ENCODE assay signal across 14 cellular contexts in the genomic region with DNA sequence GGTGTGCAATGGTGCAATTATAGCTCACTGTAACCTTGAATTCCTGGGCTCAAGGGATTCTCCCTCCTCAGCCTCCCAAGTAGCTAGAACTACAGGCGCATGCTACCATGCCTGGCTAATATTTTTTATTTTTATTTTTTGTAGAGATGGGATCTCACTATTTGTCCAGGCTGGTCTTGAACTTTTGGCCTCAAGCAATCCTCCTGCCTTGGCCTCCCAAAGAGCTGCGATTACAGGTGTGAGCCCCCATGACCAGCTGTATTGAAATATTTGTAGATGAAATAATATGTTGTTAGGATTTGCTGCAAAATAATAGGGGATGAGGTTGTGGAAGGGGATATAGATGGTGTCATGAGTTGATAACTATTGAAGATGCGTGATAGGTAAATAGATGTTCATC. TPM values are rescaled to one million over a fixed set of nuclear protein-coding genes. Genes with fewer than 3 reads are reported as not detected.
DNase-seq lines count a peak whose midpoint lies in the region; ATAC-seq and TF ChIP-seq lines count a peak whose summit lies in the region.
"Had no signal": no experiment of that assay in that cellular context is flagged by ENCODE, and none has a peak within 500 bp of the region (broad histone marks: within the 10 kb centered on the region; RNA-seq: fewer than 3 reads in every experiment).

No MANE protein-coding gene starts in this region.

- DNase-seq in natural killer cell (no peak), NCI-H1417 treated with DMSO at 0.1 percent for 48 hours (lab: John Stamatoyannopoulos, UW) (no peak)
- no peak for DNase-seq in natural killer cell treated with Interleukin-12 subunit alpha and Interleukin-12 subunit beta and Interleukin-15 and Interleukin-18, amount 100 ng/mL, for 72 hours (ENCODE audit: low spot score)
- DNase-seq in naive thymus-derived CD4-positive, alpha-beta T cell = no peak
- DNase-seq: Caco-2, H9, IMR-90, KBM-7 had no signal

- H3K27me3 ChIP-seq in naive thymus-derived CD4-positive, alpha-beta T cell (ENCODE audit: control insufficient read depth in 2 of 2, insufficient read depth in 2 of 2, low read length in 2 of 2) = no peaks in the 10 kb centered on the region
- H3K27me3 ChIP-seq: BLaER1 treated with 17β-estradiol and CSF1 and Interleukin-3, amounts not matched to agents 10 nM and 100 nM had no signal

- no peak overlapping the region for H3K27ac ChIP-seq in HEK293 (ENCODE audit: extremely low read depth, low read depth, low read length)
- no peak overlapping the region for H3K27ac ChIP-seq in naive thymus-derived CD4-positive, alpha-beta T cell (ENCODE audit: low read depth, low read length)
- H3K27ac ChIP-seq: BLaER1 treated with 17β-estradiol and CSF1 and Interleukin-3, amounts not matched to agents 10 nM and 100 nM; HL-60 had no signal

- peaks cover 0 to under 1% of the 10 kb centered on the region in 2 experiments; a peak in 1 of 3 replicates for H3K36me3 ChIP-seq in HEK293 (ENCODE audit: control insufficient read depth in 2 of 2, insufficient read depth in 1 of 2, low read length in 2 of 2)
- peaks cover 0 to 5% (median 0%) of the 10 kb centered on the region in 3 experiments for H3K36me3 ChIP-seq in naive thymus-derived CD4-positive, alpha-beta T cell (ENCODE audit: control insufficient read depth in 2 of 3, insufficient read depth in 3 of 3, low read length in 3 of 3)

- TF ChIP-seq CTCF in natural killer cell (IDR thresholded peaks at IDR 0.05) (no peak), HEK293 (tag by site-specific recombination; IDR thresholded peaks at IDR 0.05) (no peak)

- ATAC-seq in natural killer cell (no peak), GM18505 (IDR thresholded peaks at IDR 0.05; ENCODE audit: unreplicated experiment) (no peak), HG02763 (IDR thresholded peaks at IDR 0.05; ENCODE audit: unreplicated experiment) (no peak)
- ATAC-seq in natural killer cell treated with Interleukin-12 subunit alpha and Interleukin-12 subunit beta and Interleukin-15 and Interleukin-18, amount 100 ng/mL, for 72 hours = no peak
- ATAC-seq in naive thymus-derived CD4-positive, alpha-beta T cell = no peak

- no peak overlapping the region for H3K4me3 ChIP-seq in HEK293 (ENCODE audit: low read depth, low read length)
- no peak overlapping the region for H3K4me3 ChIP-seq in naive thymus-derived CD4-positive, alpha-beta T cell (ENCODE audit: low read length)
- H3K4me3 ChIP-seq: BLaER1 treated with 17β-estradiol and CSF1 and Interleukin-3, amounts not matched to agents 10 nM and 100 nM had no signal

- TF ChIP-seq POLR2A in GM18505 (IDR thresholded peaks at IDR 0.05; ENCODE audit: borderline replicate concordance, extremely low read depth, insufficient read depth, insufficient read length) = no peak

- CTCF ChIA-PET in HEK293 (lab: Yijun Ruan, JAX) = interaction anchor here (0.6 to 0.9 kb wide), 2 partner anchors 183 to 296 kb away, joined by 3 read pairs; a partner anchor contains a TSS
- CTCF ChIA-PET in naive thymus-derived CD4-positive, alpha-beta T cell (lab: Charles Lee) = no interaction called here

- intact Hi-C loops in natural killer cell (cut with micrococcal nuclease) = no loop called here
- intact Hi-C loops in naive thymus-derived CD4-positive, alpha-beta T cell (cut with micrococcal nuclease) = no loop called here

- no peaks in the 10 kb centered on the region for H3K9me3 ChIP-seq in HEK293 (ENCODE audit: control insufficient read depth, insufficient read depth, low read depth, low read length)
- no peaks in the 10 kb centered on the region for H3K9me3 ChIP-seq in naive thymus-derived CD4-positive, alpha-beta T cell (ENCODE audit: control insufficient read depth in 2 of 3, low read length in 3 of 3)
- H3K9me3 ChIP-seq: BLaER1 treated with 17β-estradiol and CSF1 and Interleukin-3, amounts not matched to agents 10 nM and 100 nM; Caco-2 had no signal

- peaks cover 28 to 31% of the 10 kb centered on the region in 2 donors for H3K4me1 Mint-ChIP-seq in natural killer cell
- H3K4me1 Mint-ChIP-seq in natural killer cell treated with Interleukin-12 subunit alpha and Interleukin-12 subunit beta and Interleukin-15 and Interleukin-18, amount 100 ng/mL, for 72 hours (ENCODE audit: low read depth in 2 of 2) = peaks cover 28% of the 10 kb centered on the region in 2 donors
- peaks cover 22 to 72% (median 57%) of the 10 kb centered on the region in 7 donors for H3K4me1 Mint-ChIP-seq in naive thymus-derived CD4-positive, alpha-beta T cell

- no peaks in the 10 kb centered on the region for H3K27me3 Mint-ChIP-seq in natural killer cell (ENCODE audit: low read depth in 2 of 2)
- no peaks in the 10 kb centered on the region for H3K27me3 Mint-ChIP-seq in natural killer cell treated with Interleukin-12 subunit alpha and Interleukin-12 subunit beta and Interleukin-15 and Interleukin-18, amount 100 ng/mL, for 72 hours
- no peaks in the 10 kb centered on the region for H3K27me3 Mint-ChIP-seq in naive thymus-derived CD4-positive, alpha-beta T cell
- H3K27me3 Mint-ChIP-seq: B cell had no signal

- H3K4me1 ChIP-seq in HEK293 (ENCODE audit: control insufficient read depth, insufficient read depth, low read length) = peaks cover 41% of the 10 kb centered on the region
- H3K4me1 ChIP-seq in naive thymus-derived CD4-positive, alpha-beta T cell (ENCODE audit: control insufficient read depth in 2 of 2, insufficient read depth in 2 of 2, low read length in 2 of 2) = peaks cover 30 to 43% of the 10 kb centered on the region in 2 donors
- H3K4me1 ChIP-seq: Caco-2 had no signal

- POLR2A ChIA-PET in HEK293 (lab: Yijun Ruan, JAX) = no interaction called here
- POLR2A ChIA-PET in naive thymus-derived CD4-positive, alpha-beta T cell (lab: Charles Lee) = interaction anchor here (0.7 kb wide), 1 partner anchor 63 kb away, joined by 3 read pairs; no protein-coding TSS in a partner anchor

- no peak overlapping the region for H3K27ac Mint-ChIP-seq in natural killer cell
- H3K27ac Mint-ChIP-seq in natural killer cell treated with Interleukin-12 subunit alpha and Interleukin-12 subunit beta and Interleukin-15 and Interleukin-18, amount 100 ng/mL, for 72 hours = no peak overlapping the region
- peak overlapping the region in 3 of 9 donors; percentile 7 to 34 (median 20) for H3K27ac Mint-ChIP-seq in naive thymus-derived CD4-positive, alpha-beta T cell
- H3K27ac Mint-ChIP-seq: B cell, H9 had no signal

- H3K4me3 Mint-ChIP-seq in natural killer cell = peak overlapping the region; percentile 28
- no peak overlapping the region for H3K4me3 Mint-ChIP-seq in natural killer cell treated with Interleukin-12 subunit alpha and Interleukin-12 subunit beta and Interleukin-15 and Interleukin-18, amount 100 ng/mL, for 72 hours
- peak overlapping the region in 7 of 10 donors; percentile 19 to 71 (median 37) for H3K4me3 Mint-ChIP-seq in naive thymus-derived CD4-positive, alpha-beta T cell
- H3K4me3 Mint-ChIP-seq: B cell, H9 had no signal

- H3K9me3 Mint-ChIP-seq in natural killer cell = no peaks in the 10 kb centered on the region
- H3K9me3 Mint-ChIP-seq in natural killer cell treated with Interleukin-12 subunit alpha and Interleukin-12 subunit beta and Interleukin-15 and Interleukin-18, amount 100 ng/mL, for 72 hours = no peaks in the 10 kb centered on the region
- H3K9me3 Mint-ChIP-seq in naive thymus-derived CD4-positive, alpha-beta T cell = no peaks in the 10 kb centered on the region
- H3K9me3 Mint-ChIP-seq: H9 had no signal

- H3K36me3 Mint-ChIP-seq in natural killer cell = no peaks in the 10 kb centered on the region
- no peaks in the 10 kb centered on the region for H3K36me3 Mint-ChIP-seq in natural killer cell treated with Interleukin-12 subunit alpha and Interleukin-12 subunit beta and Interleukin-15 and Interleukin-18, amount 100 ng/mL, for 72 hours
- H3K36me3 Mint-ChIP-seq in naive thymus-derived CD4-positive, alpha-beta T cell = peaks cover 0 to 18% (median 10%) of the 10 kb centered on the region in 5 donors

TF ChIP-seq in HEK293, 187 proteins besides CTCF, POLR2A, EP300 and RAD21 (continues in another document):
- TF ChIP-seq, protein P1, sequence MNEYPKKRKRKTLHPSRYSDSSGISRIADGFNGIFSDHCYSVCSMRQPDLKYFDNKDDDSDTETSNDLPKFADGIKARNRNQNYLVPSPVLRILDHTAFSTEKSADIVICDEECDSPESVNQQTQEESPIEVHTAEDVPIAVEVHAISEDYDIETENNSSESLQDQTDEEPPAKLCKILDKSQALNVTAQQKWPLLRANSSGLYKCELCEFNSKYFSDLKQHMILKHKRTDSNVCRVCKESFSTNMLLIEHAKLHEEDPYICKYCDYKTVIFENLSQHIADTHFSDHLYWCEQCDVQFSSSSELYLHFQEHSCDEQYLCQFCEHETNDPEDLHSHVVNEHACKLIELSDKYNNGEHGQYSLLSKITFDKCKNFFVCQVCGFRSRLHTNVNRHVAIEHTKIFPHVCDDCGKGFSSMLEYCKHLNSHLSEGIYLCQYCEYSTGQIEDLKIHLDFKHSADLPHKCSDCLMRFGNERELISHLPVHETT (tag by site-specific recombination; IDR thresholded peaks at IDR 0.05) = no peak
- TF ChIP-seq ZNF114 (tag by site-specific recombination; IDR thresholded peaks at IDR 0.05) (no peak), ZNF221 (tag by site-specific recombination; IDR thresholded peaks at IDR 0.05; ENCODE audit: borderline replicate concordance) (no peak), ZNF596 (tag by site-specific recombination; IDR thresholded peaks at IDR 0.05) (no peak), ZNF121 (tag by site-specific recombination; IDR thresholded peaks at IDR 0.05) (peak; percentile 57)
- TF ChIP-seq, protein P2, sequence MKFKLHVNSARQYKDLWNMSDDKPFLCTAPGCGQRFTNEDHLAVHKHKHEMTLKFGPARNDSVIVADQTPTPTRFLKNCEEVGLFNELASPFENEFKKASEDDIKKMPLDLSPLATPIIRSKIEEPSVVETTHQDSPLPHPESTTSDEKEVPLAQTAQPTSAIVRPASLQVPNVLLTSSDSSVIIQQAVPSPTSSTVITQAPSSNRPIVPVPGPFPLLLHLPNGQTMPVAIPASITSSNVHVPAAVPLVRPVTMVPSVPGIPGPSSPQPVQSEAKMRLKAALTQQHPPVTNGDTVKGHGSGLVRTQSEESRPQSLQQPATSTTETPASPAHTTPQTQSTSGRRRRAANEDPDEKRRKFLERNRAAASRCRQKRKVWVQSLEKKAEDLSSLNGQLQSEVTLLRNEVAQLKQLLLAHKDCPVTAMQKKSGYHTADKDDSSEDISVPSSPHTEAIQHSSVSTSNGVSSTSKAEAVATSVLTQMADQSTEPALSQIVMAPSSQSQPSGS (tag by site-specific recombination; IDR thresholded peaks at IDR 0.05; ENCODE audit: low read depth) = no peak

RNA-seq across cellular contexts. Expression of a gene that starts 4.9 kb away (rescaled TPM):
- 10 to 100 TPM; 47.6 to 59.7 (median 56.0) TPM for total RNA-seq in natural killer cell
- 10 to 100 TPM; 13.8 to 16.5 TPM for total RNA-seq in natural killer cell treated with Interleukin-12 subunit alpha and Interleukin-12 subunit beta and Interleukin-15 and Interleukin-18, amount 100 ng/mL, for 72 hours
- 10 to 100 TPM; 22.1 to 50.2 (median 41.4) TPM for total RNA-seq in naive thymus-derived CD4-positive, alpha-beta T cell
- 10 to 100 TPM; 41.0 to 48.9 TPM for polyA plus RNA-seq in naive thymus-derived CD4-positive, alpha-beta T cell

RNA-seq across cellular contexts. Expression of a gene that starts 5.1 kb away (rescaled TPM):
- 10 to 100 TPM; 17.4 to 21.4 (median 19.6) TPM for total RNA-seq in natural killer cell
- 10 to 100 TPM; 11.0 to 11.5 TPM for total RNA-seq in natural killer cell treated with Interleukin-12 subunit alpha and Interleukin-12 subunit beta and Interleukin-15 and Interleukin-18, amount 100 ng/mL, for 72 hours
- 10 to 100 TPM; 11.0 to 17.5 (median 15.0) TPM for total RNA-seq in naive thymus-derived CD4-positive, alpha-beta T cell
- 10 to 100 TPM in 1 of 2 donors, 1 to 10 TPM in 1; 8.7 to 12.0 TPM for polyA plus RNA-seq in naive thymus-derived CD4-positive, alpha-beta T cell
